Comparison of ENCODE assay signal across 23 cellular contexts in genomic region chr2:126804347-126804746, GRCh38.
DNase-seq lines count a peak whose midpoint lies in the region; ATAC-seq, FAIRE-seq and TF ChIP-seq lines count a peak whose summit lies in the region.
"Had no signal": no experiment of that assay in that cellular context is flagged by ENCODE, and none has a peak within 500 bp of the region (broad histone marks: within the 10 kb centered on the region; RNA-seq: fewer than 3 reads in every experiment).

No MANE protein-coding gene starts in this region.

- H3K9me3 Mint-ChIP-seq in CD4-positive, alpha-beta memory T cell, result no peaks in the 10 kb centered on the region
- H3K9me3 Mint-ChIP-seq: CD8-positive, alpha-beta T cell had no signal

- TF ChIP-seq CTCF in HepG2 (CRISPR knock-in tag; IDR thresholded peaks at IDR 0.05) (no peak), right lobe of liver (IDR thresholded peaks at IDR 0.05) (no peak), colonic mucosa (IDR thresholded peaks at IDR 0.05) (no peak)

- H3K9ac ChIP-seq in HepG2 (ENCODE audit: insufficient read depth, low read depth, low read length) (no peak overlapping the region), colonic mucosa (ENCODE audit: low read depth in 2 of 2, low read length in 2 of 2) (no peak overlapping the region), neuronal stem cell (ENCODE audit: low read depth, low read length, poor library complexity) (no peak overlapping the region)

- H2BK5ac ChIP-seq in neuronal stem cell (ENCODE audit: low read length), result no peak overlapping the region

- no peak overlapping the region for H2AK5ac ChIP-seq in neuronal stem cell (ENCODE audit: low read depth, low read length)

- H3K14ac ChIP-seq in neuronal stem cell (ENCODE audit: low read length), result no peak overlapping the region

- no peaks in the 10 kb centered on the region for H3K79me1 ChIP-seq in neuronal stem cell (ENCODE audit: low read depth, low read length)

- TF ChIP-seq POLR2A in HepG2 (IDR thresholded peaks at IDR 0.05; ENCODE audit: insufficient read depth in 1 of 2, low read depth in 2 of 2, low read length in 2 of 2) (no peak), right lobe of liver (IDR thresholded peaks at IDR 0.05) (no peak)

- no peak overlapping the region for H3K4me3 ChIP-seq in HepG2 (replicated peaks in 1 of 3; ENCODE audit: insufficient read depth in 1 of 3, low read depth in 2 of 3, low read length in 3 of 3)
- no peak overlapping the region for H3K4me3 ChIP-seq in right lobe of liver
- no peak overlapping the region for H3K4me3 ChIP-seq in colonic mucosa
- no peak overlapping the region for H3K4me3 ChIP-seq in neuronal stem cell (ENCODE audit: low read length in 2 of 2)
- H3K4me3 ChIP-seq in CD4-positive, alpha-beta memory T cell (ENCODE audit: low read length in 2 of 2), result no peak overlapping the region

- no peak overlapping the region for H2BK120ac ChIP-seq in neuronal stem cell (ENCODE audit: low read depth, low read length)

- in situ Hi-C loops in HepG2 (cut with HindIII; ENCODE audit: extremely low pct_ligation_motif_present, low pct_unique_long_range_greater_than_20kb), result no loop called here

- no peaks in the 10 kb centered on the region for H3K4me1 Mint-ChIP-seq in CD4-positive, alpha-beta memory T cell

- no peak overlapping the region for H3K23ac ChIP-seq in neuronal stem cell (ENCODE audit: low read depth, low read length, poor library complexity)

- peaks cover 0 to 3% of the 10 kb centered on the region in 2 donors for H3K27me3 Mint-ChIP-seq in CD4-positive, alpha-beta memory T cell

- H3K18ac ChIP-seq in neuronal stem cell (ENCODE audit: low read length), result peak overlapping the region; percentile 36

- H4K91ac ChIP-seq in neuronal stem cell (ENCODE audit: low read depth, low read length, poor library complexity), result no peak overlapping the region

- no peak for FAIRE-seq in HepG2 (lab: Jason Lieb, UNC)
- FAIRE-seq: GM12892, GM19239, H54 had no signal

- CTCF ChIA-PET in HepG2 (lab: Yijun Ruan, JAX; ENCODE audit: low intra/inter-chr PET ratio, low total read pairs), result no interaction called here
- CTCF ChIA-PET in CD4-positive, alpha-beta memory T cell (lab: Charles Lee; ENCODE audit: partially characterized antibody), result no interaction called here

- intact Hi-C loops in HepG2 (cut with micrococcal nuclease; ENCODE audit: unreplicated experiment), result no loop called here
- intact Hi-C loops in right lobe of liver (cut with DNase I), result no loop called here
- intact Hi-C loops in colonic mucosa (cut with DNase I), result no loop called here
- intact Hi-C loops in CD4-positive, alpha-beta memory T cell (cut with micrococcal nuclease), result no loop called here

- no peak overlapping the region for H2BK12ac ChIP-seq in neuronal stem cell (ENCODE audit: low read length)

- H3K27ac ChIP-seq in HepG2 (ENCODE audit: extremely low read length, insufficient read depth, low read length), result no peak overlapping the region
- H3K27ac ChIP-seq in right lobe of liver, result no peak overlapping the region
- no peak overlapping the region for H3K27ac ChIP-seq in colonic mucosa
- no peak overlapping the region for H3K27ac ChIP-seq in neuronal stem cell (replicated peaks; ENCODE audit: low read length)
- H3K27ac ChIP-seq in CD4-positive, alpha-beta memory T cell (ENCODE audit: low read depth, low read length), result no peak overlapping the region
- H3K27ac ChIP-seq: HL-60 had no signal

- DNase-seq in HepG2 (ENCODE audit: low spot score) (no peak), right lobe of liver (no peak), colonic mucosa (peak; percentile 14), neuronal stem cell (ENCODE audit: low spot score) (no peak), NCI-H187 (lab: John Stamatoyannopoulos, UW) (no peak), HPDE6-E6E7 (ENCODE audit: extremely low spot score) (no peak)
- DNase-seq in CD4-positive, alpha-beta memory T cell, result no peak
- DNase-seq: C1 segment of cervical spinal cord; Caco-2; CD8-positive, alpha-beta T cell; DMS 273 treated with DMSO at 0.1 percent for 48 hours; DND-41; NCI-H2029 treated with DMSO at 0.1 percent for 48 hours; NCI-H446 treated with DMSO at 0.1 percent for 48 hours; NCI-H526; NCI-H82; NK-92 treated with Interleukin-12 subunit alpha and Interleukin-12 subunit beta, amount 100 ng/mL, for 24 hours; PC-3; Right ventricle myocardium superior had no signal

- BruUV-seq in HepG2 (replicated peaks; lab: Mats Ljungman, UMichigan), result no TSS peak

- H3K4me2 ChIP-seq in HepG2 (ENCODE audit: low read depth, low read length) (no peak overlapping the region), neuronal stem cell (ENCODE audit: insufficient read depth, low read length, poor library complexity, severe bottlenecking) (no peak overlapping the region)

- TF ChIP-seq RAD21 in HepG2 (CRISPR knock-in tag; IDR thresholded peaks at IDR 0.05), result no peak

- no peak overlapping the region for H3K4me3 Mint-ChIP-seq in CD4-positive, alpha-beta memory T cell
- H3K4me3 Mint-ChIP-seq: CD8-positive, alpha-beta T cell had no signal

- POLR2A ChIA-PET in HepG2 (lab: Yijun Ruan, JAX), result no interaction called here
- POLR2A ChIA-PET in CD4-positive, alpha-beta memory T cell (lab: Charles Lee; ENCODE audit: partially characterized antibody), result no interaction called here

- no peaks in the 10 kb centered on the region for H3K79me2 ChIP-seq in HepG2 (ENCODE audit: insufficient read depth, low read length)

- no peak overlapping the region for H2AFZ ChIP-seq in HepG2 (ENCODE audit: low read length)
- H2AFZ ChIP-seq in neuronal stem cell (ENCODE audit: low read length), result no peak overlapping the region

- no peak for ATAC-seq in HepG2
- ATAC-seq in right lobe of liver, result no peak
- ATAC-seq: CD8-positive, alpha-beta T cell; PC-3 had no signal

- H3K27me3 ChIP-seq in HepG2 (ENCODE audit: control insufficient read depth in 1 of 2, insufficient read depth in 2 of 2, low read length in 2 of 2) (peaks cover 1 to 42% of the 10 kb centered on the region in 2 experiments; a peak in 3 of 5 replicates), right lobe of liver (no peaks in the 10 kb centered on the region), colonic mucosa (no peaks in the 10 kb centered on the region), neuronal stem cell (ENCODE audit: control insufficient read depth in 3 of 3, insufficient read depth in 3 of 3, low read depth in 1 of 3, low read length in 3 of 3) (no peaks in the 10 kb centered on the region)
- no peaks in the 10 kb centered on the region for H3K27me3 ChIP-seq in CD4-positive, alpha-beta memory T cell (ENCODE audit: insufficient read depth, low read length)

- H3K9me3 ChIP-seq in HepG2 (ENCODE audit: low read length), result no peaks in the 10 kb centered on the region
- no peaks in the 10 kb centered on the region for H3K9me3 ChIP-seq in right lobe of liver
- H3K9me3 ChIP-seq in colonic mucosa, result no peaks in the 10 kb centered on the region
- H3K9me3 ChIP-seq in neuronal stem cell (replicated peaks in 1 of 2; ENCODE audit: control insufficient read depth in 2 of 2, insufficient read depth in 1 of 2, low read depth in 1 of 2, low read length in 2 of 2), result no peaks in the 10 kb centered on the region
- H3K9me3 ChIP-seq in CD4-positive, alpha-beta memory T cell (ENCODE audit: control insufficient read depth in 1 of 2, low read length in 2 of 2), result no peaks in the 10 kb centered on the region
- H3K9me3 ChIP-seq: Caco-2 had no signal

- H3K4me1 ChIP-seq in HepG2 (ENCODE audit: insufficient read depth, low read length) (no peaks in the 10 kb centered on the region), right lobe of liver (no peaks in the 10 kb centered on the region), colonic mucosa (no peaks in the 10 kb centered on the region), neuronal stem cell (ENCODE audit: control insufficient read depth in 2 of 2, insufficient read depth in 1 of 2, low read depth in 1 of 2, low read length in 2 of 2) (peaks cover 0 to 5% of the 10 kb centered on the region in 2 donors)
- H3K4me1 ChIP-seq in CD4-positive, alpha-beta memory T cell (ENCODE audit: insufficient read depth, low read length), result no peaks in the 10 kb centered on the region
- H3K4me1 ChIP-seq: Caco-2 had no signal

- TF ChIP-seq EP300 in HepG2 (IDR thresholded peaks at IDR 0.05; ENCODE audit: low read depth in 2 of 2, low read length in 2 of 2) (no peak), HepG2 (CRISPR knock-in tag; IDR thresholded peaks at IDR 0.05; ENCODE audit: borderline replicate concordance) (no peak)

- no peak overlapping the region for H4K8ac ChIP-seq in neuronal stem cell (ENCODE audit: low read depth, low read length)

- H4K20me1 ChIP-seq in HepG2 (ENCODE audit: insufficient read depth, low read length), result no peaks in the 10 kb centered on the region; the same call in 1 of the 2 replicates

- WGBS in HepG2 (ENCODE audit: low lambda C conversion rate), result 63% methylated on average over 17 of the region's 17 CpGs
- WGBS in right lobe of liver (ENCODE audit: insufficient coverage, low coverage, low lambda C conversion rate, missing lambda C conversion rate), result 80% methylated on average over 12 of the region's 17 CpGs
- no CpG with 5 or more reads among the region's 17 CpGs for WGBS in neuronal stem cell (ENCODE audit: extremely low coverage in 2 of 2, insufficient read length in 2 of 2, insufficient replicate concordance in 1 of 2), 2 donors

- no peak overlapping the region for H2BK15ac ChIP-seq in neuronal stem cell (ENCODE audit: low read length)

- no peak overlapping the region for H3K4ac ChIP-seq in neuronal stem cell (ENCODE audit: low read length)

- H3K27ac Mint-ChIP-seq in CD4-positive, alpha-beta memory T cell, result no peak overlapping the region
- H3K27ac Mint-ChIP-seq: CD8-positive, alpha-beta T cell had no signal

- no peaks in the 10 kb centered on the region for H3K36me3 ChIP-seq in HepG2 (replicated peaks in 1 of 2; ENCODE audit: control insufficient read depth in 1 of 2, insufficient read depth in 2 of 2, low read length in 2 of 2)
- H3K36me3 ChIP-seq in right lobe of liver, result no peaks in the 10 kb centered on the region
- no peaks in the 10 kb centered on the region for H3K36me3 ChIP-seq in colonic mucosa
- no peaks in the 10 kb centered on the region for H3K36me3 ChIP-seq in neuronal stem cell (replicated peaks in 1 of 2; ENCODE audit: control insufficient read depth in 2 of 2, insufficient read depth in 2 of 2, low read length in 2 of 2)
- no peaks in the 10 kb centered on the region for H3K36me3 ChIP-seq in CD4-positive, alpha-beta memory T cell (ENCODE audit: insufficient read depth, low read length)

- no peaks in the 10 kb centered on the region for H3K36me3 Mint-ChIP-seq in CD4-positive, alpha-beta memory T cell
- H3K36me3 Mint-ChIP-seq: CD8-positive, alpha-beta T cell had no signal

TF ChIP-seq in HepG2, 621 proteins besides CTCF, POLR2A, EP300 and RAD21:
- peak; percentile 30 for TF ChIP-seq HNRNPLL (IDR thresholded peaks at IDR 0.05; ENCODE audit: low read depth, low read length, poor library complexity, severe bottlenecking)
- TF ChIP-seq KLF6 (CRISPR knock-in tag; IDR thresholded peaks at IDR 0.05), result no peak
